Comparison of ENCODE assay signal across 18 cellular contexts in the genomic region with DNA sequence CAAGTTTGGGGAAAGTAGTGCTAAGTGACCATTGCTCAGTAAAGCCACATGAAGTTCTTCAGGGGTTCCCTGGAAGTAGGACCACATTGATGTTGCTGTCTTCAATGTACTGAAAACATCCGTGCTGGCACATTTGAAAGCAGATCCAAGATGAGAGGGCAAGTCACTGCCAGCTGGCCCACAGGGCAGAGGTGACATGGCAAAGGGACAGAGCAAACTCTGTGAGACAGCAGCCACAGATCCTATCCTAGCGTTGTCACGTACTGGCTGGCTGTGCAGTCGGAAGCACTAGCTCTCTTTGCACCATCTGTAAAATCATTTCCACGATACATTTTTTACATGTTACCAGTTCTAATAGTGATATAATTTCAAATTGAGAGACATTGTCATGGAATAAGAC. TPM values are rescaled to one million over a fixed set of nuclear protein-coding genes. Genes with fewer than 3 reads are reported as not detected.
"Had no signal": no experiment of that assay in that cellular context is flagged by ENCODE, and none has a peak within 500 bp of the region (broad histone marks: within the 10 kb centered on the region; RNA-seq: fewer than 3 reads in every experiment).

No MANE protein-coding gene starts in this region.

- H3K4me3 Mint-ChIP-seq: activated T-helper 1 cell treated with anti-CD3 and anti-CD28 coated beads, Interleukin-12 subunit alpha, Interleukin-12 subunit beta, Interleukin-2, Interleukin-4 antibody, amounts not matched to agents 30 ng/mL and 10 ng/mL and 1 ng/mL, durations not matched to agents 14 hours and 24 hours and 36 hours; naive B cell; neural progenitor cell; stimulated activated naive B cell treated with anti-CD40 and anti-IgM and Interleukin-4, amounts not matched to agents 10 μg/mL and 1 μg/mL and 100 μg/mL, for 72 hours had no signal

- H3K9me3 Mint-ChIP-seq: activated T-helper 1 cell treated with anti-CD3 and anti-CD28 coated beads, Interleukin-12 subunit alpha, Interleukin-12 subunit beta, Interleukin-2, Interleukin-4 antibody, amounts not matched to agents 30 ng/mL and 10 ng/mL and 1 ng/mL, durations not matched to agents 14 hours and 24 hours and 36 hours; naive B cell; neural progenitor cell; stimulated activated naive B cell treated with anti-CD40 and anti-IgM and Interleukin-4, amounts not matched to agents 10 μg/mL and 1 μg/mL and 100 μg/mL, for 72 hours had no signal

- H3K36me3 Mint-ChIP-seq: naive B cell; neural progenitor cell; stimulated activated naive B cell treated with anti-CD40 and anti-IgM and Interleukin-4, amounts not matched to agents 10 μg/mL and 1 μg/mL and 100 μg/mL, for 72 hours had no signal

- H3K4me1 ChIP-seq: neural progenitor cell, tibial nerve, vagina had no signal

- H3K4me1 Mint-ChIP-seq: naive B cell; stimulated activated naive B cell treated with anti-CD40 and anti-IgM and Interleukin-4, amounts not matched to agents 10 μg/mL and 1 μg/mL and 100 μg/mL, for 72 hours had no signal

- ATAC-seq: stimulated activated naive B cell treated with anti-CD40 and anti-IgM and Interleukin-4, amounts not matched to agents 10 μg/mL and 1 μg/mL and 100 μg/mL, for 72 hours had no signal

- H3K4me3 ChIP-seq: dorsolateral prefrontal cortex, lung, neural progenitor cell, skin epidermis, tibial nerve, vagina had no signal

- H3K27ac Mint-ChIP-seq: activated T-helper 1 cell treated with anti-CD3 and anti-CD28 coated beads, Interleukin-12 subunit alpha, Interleukin-12 subunit beta, Interleukin-2, Interleukin-4 antibody, amounts not matched to agents 30 ng/mL and 10 ng/mL and 1 ng/mL, durations not matched to agents 14 hours and 24 hours and 36 hours; naive B cell; neural progenitor cell; stimulated activated naive B cell treated with anti-CD40 and anti-IgM and Interleukin-4, amounts not matched to agents 10 μg/mL and 1 μg/mL and 100 μg/mL, for 72 hours had no signal

- H3K27ac ChIP-seq: brain microvascular endothelial cell, dorsolateral prefrontal cortex, neural progenitor cell, skin epidermis, tibial nerve, vagina had no signal

- H3K27me3 ChIP-seq: brain microvascular endothelial cell, dorsolateral prefrontal cortex, neural progenitor cell, tibial nerve, vagina had no signal

- H3K9me3 ChIP-seq: tibial nerve, vagina had no signal

- DNase-seq: brain microvascular endothelial cell; kidney glomerular epithelial cell; naive B cell; stimulated activated CD4-positive, alpha-beta T cell treated with anti-CD3 and anti-CD28 coated beads, Interleukin-15, amount 100 ng/mL, for 24 hours; stimulated activated CD4-positive, alpha-beta T cell treated with anti-CD3 and anti-CD28 coated beads, Interleukin-4, amount 100 ng/mL, for 1 hour; stimulated activated naive B cell treated with anti-CD40 and anti-IgM and Interleukin-4, amounts not matched to agents 10 μg/mL and 1 μg/mL and 100 μg/mL, for 72 hours; T-helper 9 cell had no signal

RNA-seq across cellular contexts. Expression of gene MUC13, which starts 13.8 kb away (rescaled TPM):
- total RNA-seq: activated CD8-positive, alpha-beta memory T cell treated with anti-CD3 and anti-CD28 coated beads for 36 hours; activated T-helper 1 cell treated with anti-CD3 and anti-CD28 coated beads, Interleukin-12 subunit alpha, Interleukin-12 subunit beta, Interleukin-2, Interleukin-4 antibody, amounts not matched to agents 30 ng/mL and 10 ng/mL and 1 ng/mL, durations not matched to agents 14 hours and 24 hours and 36 hours; glomerular endothelial cell; osteocyte; renal cortical epithelial cell; tibial nerve; vagina had no signal
